25 cellular contexts compared by ENCODE assay signal in genomic region chr16:4011940-4012629, GRCh38.
DNase-seq lines count a peak whose midpoint lies in the region; ATAC-seq and TF ChIP-seq lines count a peak whose summit lies in the region.
"Had no signal": no experiment of that assay in that cellular context is flagged by ENCODE, and none has a peak within 500 bp of the region (broad histone marks: within the 10 kb centered on the region; RNA-seq: fewer than 3 reads in every experiment).

No MANE protein-coding gene starts in this region.

- H3K4me3 ChIP-seq in NB4 (ENCODE audit: low read depth, low read length) (peak overlapping the region; percentile 29), epithelial cell of proximal tubule (ENCODE audit: low read depth, low read length) (peak overlapping the region; percentile 32)
- H3K4me3 ChIP-seq: ovary had no signal

- TF ChIP-seq POLR2A in NB4 (IDR thresholded peaks at IDR 0.05; ENCODE audit: extremely low read depth, insufficient read length) = no peak

- no peak for DNase-seq in NB4 (ENCODE audit: low read depth)
- no peak for DNase-seq in epithelial cell of proximal tubule (ENCODE audit: low read depth)
- peak; percentile 68 for DNase-seq in mucosa of gallbladder (ENCODE audit: low spot score)
- no peak for DNase-seq in activated CD8-positive, alpha-beta memory T cell treated with anti-CD3 and anti-CD28 coated beads, Interleukin-2, amount 50 U/mL, for 4 hours
- no peak for DNase-seq in H4 (ENCODE audit: low spot score)
- no peak for DNase-seq in left cardiac atrium
- DNase-seq: activated CD4-positive, alpha-beta T cell treated with anti-CD3 and anti-CD28 coated beads, Interleukin-2, amount 10 ng/mL, durations not matched to agents 24 days and 14 days; activated CD8-positive, alpha-beta memory T cell treated with anti-CD3 and anti-CD28 coated beads, Interleukin-2, amount 10 ng/mL, durations not matched to agents 7 days and 5 days; activated naive CD4-positive, alpha-beta T cell treated with anti-CD3 and anti-CD28 coated beads for 36 hours; amniotic stem cell; CD8-positive, alpha-beta memory T cell; GF-D8; GOT3; natural killer cell; NCI-H1092 treated with DMSO at 0.1 percent for 48 hours; NCI-H2029; NCI-H2227 treated with DMSO at 0.1 percent for 48 hours; NCI-H69; ovary; stimulated activated CD4-positive, alpha-beta T cell treated with anti-CD3 and anti-CD28 coated beads, Interleukin-12 subunit alpha, Interleukin-12 subunit beta, amount 100 ng/mL, for 4 hours; stimulated activated CD4-positive, alpha-beta T cell treated with anti-CD3 and anti-CD28 coated beads, Interleukin-4, amount 100 ng/mL, for 24 hours; stimulated activated naive B cell treated with anti-CD40 and anti-IgM and Interleukin-4, amounts not matched to agents 10 μg/mL and 1 μg/mL and 100 μg/mL, for 72 hours; T-helper 2 cell had no signal

- intact Hi-C loops in left cardiac atrium (cut with DNase I) = no loop called here

- TF ChIP-seq CTCF in NB4 (IDR thresholded peaks at IDR 0.05; ENCODE audit: low read depth, low read length) (no peak), epithelial cell of proximal tubule (conservative IDR thresholded peaks at IDR 0.05; ENCODE audit: low read depth, low read length) (no peak)

- ATAC-seq in HG03095 (IDR thresholded peaks at IDR 0.05; ENCODE audit: unreplicated experiment) = no peak
- ATAC-seq in left cardiac atrium = no peak
- ATAC-seq: activated CD8-positive, alpha-beta memory T cell treated with anti-CD3 and anti-CD28 coated beads, Interleukin-2, amount 10 ng/mL, durations not matched to agents 7 days and 5 days; natural killer cell; SK-N-SH treated with all-trans-retinoic acid at 6 μM for 48 hours; stimulated activated naive B cell treated with anti-CD40 and anti-IgM and Interleukin-4, amounts not matched to agents 10 μg/mL and 1 μg/mL and 100 μg/mL, for 72 hours had no signal
